Comparison of ENCODE assay signal across 13 cellular contexts in the genomic region with DNA sequence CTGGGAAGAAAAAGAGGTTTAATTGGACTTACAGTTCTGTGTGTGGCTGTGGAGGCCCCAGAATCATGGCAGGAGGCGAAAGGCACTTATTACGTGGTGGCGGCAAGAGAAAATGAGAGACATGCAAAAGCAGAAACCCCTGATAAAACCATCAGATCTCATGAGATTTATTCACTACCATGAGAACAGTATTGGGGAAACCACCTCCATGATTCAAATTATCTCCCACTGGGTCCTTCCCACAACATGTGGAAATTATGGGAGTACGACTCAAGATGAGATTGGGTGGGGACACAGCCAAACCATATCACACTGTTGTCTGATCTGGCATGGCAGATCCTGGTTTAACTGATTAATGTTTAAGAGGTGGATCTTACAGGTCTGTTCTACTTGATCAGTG. TPM values are rescaled to one million over a fixed set of nuclear protein-coding genes. Genes with fewer than 3 reads are reported as not detected.
DNase-seq lines count a peak whose midpoint lies in the region; ATAC-seq, FAIRE-seq and TF ChIP-seq lines count a peak whose summit lies in the region.
"Had no signal": no experiment of that assay in that cellular context is flagged by ENCODE, and none has a peak within 500 bp of the region (broad histone marks: within the 10 kb centered on the region; RNA-seq: fewer than 3 reads in every experiment).

No MANE protein-coding gene starts in this region.

- H2BK15ac ChIP-seq in mesenchymal stem cell (ENCODE audit: low read depth, poor library complexity, severe bottlenecking) = no peak overlapping the region

- peaks cover 11% of the 10 kb centered on the region for H3K79me1 ChIP-seq in mesenchymal stem cell (replicated peaks; ENCODE audit: low read length, poor library complexity, severe bottlenecking)

- H3K23ac ChIP-seq in mesenchymal stem cell (ENCODE audit: low read length in 2 of 2) = no peak overlapping the region

- H3K4me1 ChIP-seq in A549 (peaks cover 77% of the 10 kb centered on the region), ascending aorta (peaks cover 5 to 16% of the 10 kb centered on the region in 2 donors), mesenchymal stem cell (ENCODE audit: control insufficient read depth, insufficient read depth, low read depth, low read length) (peaks cover 7% of the 10 kb centered on the region), Karpas-422 (ENCODE audit: low read length) (peaks cover 20% of the 10 kb centered on the region), lower lobe of right lung (peaks cover 38% of the 10 kb centered on the region)

- POLR2A ChIA-PET in A549 (lab: Yijun Ruan, JAX) = interaction anchor here (0.7 to 1.8 kb wide), 3 partner anchors 13 to 26 kb away, joined by 3 to 5 read pairs (median 4); no protein-coding TSS in a partner anchor

- ATAC-seq in A549 = no peak
- no peak for ATAC-seq in HG02981 (IDR thresholded peaks at IDR 0.05; ENCODE audit: unreplicated experiment)
- no peak for ATAC-seq in lower lobe of right lung
- no peak for ATAC-seq in HG03565 (IDR thresholded peaks at IDR 0.05; ENCODE audit: unreplicated experiment)

- H3K79me2 ChIP-seq in Karpas-422 (ENCODE audit: low read length) = peaks cover 70% of the 10 kb centered on the region

- no peaks in the 10 kb centered on the region for H3K27me3 ChIP-seq in ascending aorta
- H3K27me3 ChIP-seq in mesenchymal stem cell (ENCODE audit: control insufficient read depth in 1 of 2, insufficient read depth in 1 of 2, low read length in 2 of 2) = no peaks in the 10 kb centered on the region
- H3K27me3 ChIP-seq in Karpas-422 (ENCODE audit: low read length) = no peaks in the 10 kb centered on the region
- no peaks in the 10 kb centered on the region for H3K27me3 ChIP-seq in lower lobe of right lung (ENCODE audit: low read depth)

- no peak for TF ChIP-seq RAD21 in A549 (conservative IDR thresholded peaks at IDR 0.05 in 1 of 2, IDR thresholded peaks at IDR 0.05 in 1 of 2)

- no peak for TF ChIP-seq EP300 in A549 (IDR thresholded peaks at IDR 0.05)

- no peak for TF ChIP-seq POLR2A in A549 (IDR thresholded peaks at IDR 0.05; ENCODE audit: low read length)
- no peak for TF ChIP-seq POLR2A in H54 (IDR thresholded peaks at IDR 0.05; ENCODE audit: low read depth, low read length)

- no peak overlapping the region for H3K14ac ChIP-seq in mesenchymal stem cell (ENCODE audit: low read length in 2 of 2)

- H3K4me2 ChIP-seq in A549 = peak overlapping the region; percentile 59; the same call in 2 of the 3 replicates
- no peak overlapping the region for H3K4me2 ChIP-seq in mesenchymal stem cell (ENCODE audit: low read length, poor library complexity, severe bottlenecking)
- no peak overlapping the region for H3K4me2 ChIP-seq in Karpas-422 (ENCODE audit: low read depth, low read length, poor library complexity, severe bottlenecking)

- WGBS in A549 (ENCODE audit: missing lambda C conversion rate) = 95% methylated on average over 4 of the region's 4 CpGs
- WGBS in mesenchymal stem cell = 94% methylated on average over 2 of the region's 4 CpGs

- CTCF ChIA-PET in A549 (lab: Yijun Ruan, JAX) = interaction anchor here (0.6 to 2.3 kb wide), 5 partner anchors 18 to 98 kb away, joined by 3 to 8 read pairs (median 5); partner anchors contain the start of gene GPRC5A

- H3K9me3 ChIP-seq in A549 = no peaks in the 10 kb centered on the region
- no peaks in the 10 kb centered on the region for H3K9me3 ChIP-seq in ascending aorta
- no peaks in the 10 kb centered on the region for H3K9me3 ChIP-seq in mesenchymal stem cell (ENCODE audit: control insufficient read depth, low read length)
- H3K9me3 ChIP-seq in Karpas-422 (ENCODE audit: low read length) = no peaks in the 10 kb centered on the region
- no peaks in the 10 kb centered on the region for H3K9me3 ChIP-seq in lower lobe of right lung

- no peak overlapping the region for H2BK5ac ChIP-seq in mesenchymal stem cell (ENCODE audit: low read depth, low read length, poor library complexity, severe bottlenecking)

- H2AFZ ChIP-seq in mesenchymal stem cell (ENCODE audit: low read depth, low read length) (no peak overlapping the region), Karpas-422 (ENCODE audit: low read length) (no peak overlapping the region)

- no peak overlapping the region for H4K8ac ChIP-seq in mesenchymal stem cell (ENCODE audit: low read length)

- no peak overlapping the region for H2BK120ac ChIP-seq in mesenchymal stem cell (ENCODE audit: low read depth, low read length)

- no peak overlapping the region for H4K91ac ChIP-seq in mesenchymal stem cell (ENCODE audit: low read length)

- H3K9ac ChIP-seq in mesenchymal stem cell (ENCODE audit: low read length) = peak overlapping the region; percentile 84
- H3K9ac ChIP-seq in Karpas-422 (ENCODE audit: low read length) = no peak overlapping the region

- intact Hi-C loops in ascending aorta (cut with DNase I) (loop anchor here (10.0 kb wide), 1 partner anchor 286 kb away; the partner anchor contains the start of gene GSG1), lower lobe of right lung (cut with DNase I) (no loop called here)

- H3K27ac ChIP-seq in A549 (peak overlapping the region; percentile 59 to 74; a peak in 5 of 6 replicates), ascending aorta (peak overlapping the region; percentile 68 to 79), mesenchymal stem cell (ENCODE audit: low read length, poor library complexity, severe bottlenecking) (peak overlapping the region; percentile 98), Karpas-422 (ENCODE audit: low read length) (no peak overlapping the region), lower lobe of right lung (no peak overlapping the region)

- H3K4me3 ChIP-seq in A549 = no peak overlapping the region
- H3K4me3 ChIP-seq in ascending aorta = no peak overlapping the region
- peak overlapping the region in 1 of 2 experiments; percentile 13 for H3K4me3 ChIP-seq in mesenchymal stem cell (ENCODE audit: insufficient read depth in 1 of 2, low read depth in 1 of 2, low read length in 2 of 2)
- H3K4me3 ChIP-seq in Karpas-422 (ENCODE audit: low read length) = no peak overlapping the region
- no peak overlapping the region for H3K4me3 ChIP-seq in lower lobe of right lung

- H3K18ac ChIP-seq in mesenchymal stem cell (ENCODE audit: low read depth in 1 of 2, low read length in 2 of 2) = peak overlapping the region in 1 of 2 experiments; percentile 59

- H3K9me2 ChIP-seq in Karpas-422 (replicated peaks; ENCODE audit: insufficient read depth, low read length) = no peaks in the 10 kb centered on the region

- TF ChIP-seq CTCF in A549 (IDR thresholded peaks at IDR 0.05) (no peak), ascending aorta (IDR thresholded peaks at IDR 0.05) (no peak), lower lobe of right lung (IDR thresholded peaks at IDR 0.05) (no peak)

- H3K36me3 ChIP-seq in ascending aorta = peaks cover 13 to 27% of the 10 kb centered on the region in 2 donors
- peaks cover under 1 to 60% of the 10 kb centered on the region in 2 experiments for H3K36me3 ChIP-seq in mesenchymal stem cell (ENCODE audit: control insufficient read depth in 1 of 2, insufficient read depth in 2 of 2, low read depth in 1 of 2, low read length in 2 of 2)
- H3K36me3 ChIP-seq in Karpas-422 (ENCODE audit: insufficient read depth, low read length) = peaks cover 57% of the 10 kb centered on the region
- peaks cover 34% of the 10 kb centered on the region for H3K36me3 ChIP-seq in lower lobe of right lung

- H3K4ac ChIP-seq in mesenchymal stem cell (ENCODE audit: low read depth in 1 of 2, low read length in 2 of 2) = peak overlapping the region in 1 of 2 experiments; percentile 15

- peaks cover 4% of the 10 kb centered on the region; the same call in 1 of the 2 replicates for H4K20me1 ChIP-seq in Karpas-422 (ENCODE audit: insufficient read depth, low read depth, low read length)

- DNase-seq in A549 (ENCODE audit: low read depth in 1 of 2, low spot score in 1 of 2) (no peak), H54 (ENCODE audit: insufficient read length, low spot score) (no peak), ascending aorta (ENCODE audit: low spot score in 2 of 2) (no peak), mesenchymal stem cell (no peak), Karpas-422 (no peak), lower lobe of right lung (no peak)
- DNase-seq: activated CD8-positive, alpha-beta memory T cell treated with anti-CD3 and anti-CD28 coated beads for 24 hours; cerebellar nuclear complex; DMS153; NCI-H2029; substantia nigra had no signal

- no peak overlapping the region for H2AK5ac ChIP-seq in mesenchymal stem cell (ENCODE audit: low read length, severe bottlenecking)

- FAIRE-seq in A549 (lab: Jason Lieb, UNC) (no peak), H54 (lab: Jason Lieb, UNC) (peak; percentile 43)

- peak overlapping the region in 1 of 2 experiments; percentile 26 for H2BK12ac ChIP-seq in mesenchymal stem cell (ENCODE audit: low read length in 2 of 2)

TF ChIP-seq in A549, 52 proteins besides CTCF, POLR2A, EP300 and RAD21:
- TF ChIP-seq KDM5A (IDR thresholded peaks at IDR 0.05) (no peak), ZC3H11A (IDR thresholded peaks at IDR 0.05) (no peak), FOSL2 (IDR thresholded peaks at IDR 0.05) (no peak), FOSL2 (CRISPR knock-in tag; IDR thresholded peaks at IDR 0.05) (no peak)

RNA-seq across cellular contexts. Expression of gene DDX47, which starts 5.5 kb away (rescaled TPM):
- polyA plus RNA-seq in A549 (2011; rRNA removed) (118 and 144 TPM in 2 replicates), A549 (2017; fragmentation: RNase III; extraction: RNeasy Plus Mini Kit Qiagen cat#74134 plus additional on column Dnase treatment) (81.6 to 87.3 TPM (median 83.8 TPM) in 3 replicates)
- 56.1 and 57.2 TPM in 2 replicates for polyA plus RNA-seq in A549 (2012; cell fraction: cytosol; rRNA removed)
- 63.1 and 116 TPM in 2 replicates for polyA plus RNA-seq in A549 (2012; cell fraction: nucleus; rRNA removed)
- polyA minus RNA-seq in A549 (2011; rRNA and poly(A)+ RNA removed) = 68.9 and 74.6 TPM in 2 replicates
- total RNA-seq in ascending aorta (36.4 TPM), lower lobe of right lung (45.1 TPM)
- polyA plus RNA-seq in mesenchymal stem cell (2013, experiment 1 of 2) = 36.6 TPM
- polyA plus RNA-seq in mesenchymal stem cell (2013, experiment 2 of 2) = 38.5 TPM
- 26.8 and 39.2 TPM in 2 replicates for total RNA-seq in Karpas-422 (2014; rRNA removed; shearing (Covaris generic); ENCODE audit: low replicate concordance)

RNA-seq across cellular contexts. Expression of gene APOLD1, which starts 33.2 kb away (rescaled TPM):
- polyA plus RNA-seq in A549 (2011; rRNA removed) (0.93 and 1.3 TPM in 2 replicates), A549 (2017; fragmentation: RNase III; extraction: RNeasy Plus Mini Kit Qiagen cat#74134 plus additional on column Dnase treatment) (0.42 to 0.46 TPM (median 0.44 TPM) in 3 replicates)
- 0.21 and 0.26 TPM in 2 replicates for polyA plus RNA-seq in A549 (2012; cell fraction: cytosol; rRNA removed)
- 0.10 and 0.31 TPM in 2 replicates for polyA plus RNA-seq in A549 (2012; cell fraction: nucleus; rRNA removed)
- polyA minus RNA-seq in A549 (2011; rRNA and poly(A)+ RNA removed) = 1.1 and 1.3 TPM in 2 replicates
- total RNA-seq in ascending aorta (189 TPM), lower lobe of right lung (11.0 TPM)
- 0.43 TPM for polyA plus RNA-seq in mesenchymal stem cell (2013, experiment 1 of 2)
- polyA plus RNA-seq in mesenchymal stem cell (2013, experiment 2 of 2) = 0.40 TPM
- total RNA-seq in Karpas-422 (2014; rRNA removed; shearing (Covaris generic); ENCODE audit: low replicate concordance) = 1.4 and 1.5 TPM in 2 replicates

Comparison
In these comparisons a context has a peak if more than half of its experiments do, and no peak if none do; other contexts are left out.
1. H3K27ac ChIP-seq: peak in A549 (2 of 2), ascending aorta (2 of 2) and mesenchymal stem cell (single experiment); none in Karpas-422 (single experiment) and lower lobe of right lung (single experiment).
2. RNA of gene APOLD1, which starts 33.2 kb away (total RNA-seq): 189 TPM in ascending aorta (single experiment); 11.0 TPM in lower lobe of right lung (single experiment) and 1.4 to 1.5 TPM in Karpas-422; every median in the first group is over 10 times any median in the second.